In the genomic region with DNA sequence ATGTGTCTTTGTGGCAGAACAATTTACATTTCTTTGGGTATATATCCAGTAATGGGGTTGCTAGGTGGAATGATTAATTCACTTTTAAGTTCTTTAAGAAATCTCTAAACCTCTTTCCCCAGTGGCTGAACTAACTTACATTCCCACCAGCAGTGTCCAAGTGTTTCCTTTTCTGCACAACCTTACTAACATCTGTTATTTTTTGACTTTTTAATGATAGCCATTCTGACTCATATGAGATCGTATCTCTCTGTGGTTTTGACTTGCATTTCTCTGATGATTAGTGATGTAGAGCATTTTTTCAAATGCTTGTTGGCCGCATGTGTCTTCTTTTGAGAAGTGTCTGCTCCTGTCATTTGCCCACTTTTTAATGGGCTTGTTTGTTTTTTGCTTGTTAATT, we compare ENCODE assay signal across 9 cellular contexts. TPM values are rescaled to one million over a fixed set of nuclear protein-coding genes. Genes with fewer than 3 reads are reported as not detected.
A peak's percentile ranks its signal among the peaks of the same experiment; 100 is the strongest.
DNase-seq lines count a peak whose midpoint lies in the region; ATAC-seq and TF ChIP-seq lines count a peak whose summit lies in the region.
"Had no signal": no experiment of that assay in that cellular context is flagged by ENCODE, and none has a peak within 500 bp of the region (broad histone marks: within the 10 kb centered on the region; RNA-seq: fewer than 3 reads in every experiment).

No MANE protein-coding gene starts in this region.

- no peak for TF ChIP-seq EP300 in stomach (IDR thresholded peaks at IDR 0.05)

- H3K36me3 ChIP-seq in stomach (peaks cover 0 to 16% (median 1%) of the 10 kb centered on the region in 4 donors), psoas muscle (ENCODE audit: insufficient read depth in 1 of 2, low read depth in 1 of 2) (peaks cover 0 to 7% of the 10 kb centered on the region in 2 donors)

- peaks cover 0 to 8% (median 3%) of the 10 kb centered on the region in 4 donors for H3K9me3 ChIP-seq in stomach
- peaks cover 8% of the 10 kb centered on the region for H3K9me3 ChIP-seq in psoas muscle

- TF ChIP-seq CTCF in stomach (IDR thresholded peaks at IDR 0.05), result no peak
- TF ChIP-seq CTCF in psoas muscle (IDR thresholded peaks at IDR 0.05), result no peak

- no peak for TF ChIP-seq POLR2A in stomach (IDR thresholded peaks at IDR 0.05)

- no peaks in the 10 kb centered on the region for H3K4me1 ChIP-seq in stomach
- no peaks in the 10 kb centered on the region for H3K4me1 ChIP-seq in psoas muscle

- intact Hi-C loops in stomach (cut with DNase I; ENCODE audit: low total_unique reads), result no loop called here
- intact Hi-C loops in psoas muscle (cut with DNase I), result no loop called here

- WGBS in stomach, 5 donors, result 71 to 78% (median 76%) methylated on average over 2 of the region's 2 CpGs
- WGBS in psoas muscle, 3 donors, result 59 to 67% (median 62%) methylated on average over 2 of the region's 2 CpGs

- DNase-seq in RKO (ENCODE audit: low spot score) (peak; percentile 19), myocyte (ENCODE audit: low read depth) (peak; percentile 70), stomach (no peak), psoas muscle (no peak), GM19240 (ENCODE audit: insufficient read length, low spot score) (no peak), NCI-H446 treated with DMSO at 0.1 percent for 48 hours (lab: John Stamatoyannopoulos, UW) (no peak)

- H3K4me3 ChIP-seq in stomach (no peak overlapping the region), psoas muscle (no peak overlapping the region)

- H3K27me3 ChIP-seq in stomach, result no peaks in the 10 kb centered on the region
- H3K27me3 ChIP-seq in psoas muscle (ENCODE audit: insufficient read depth in 3 of 3, low read length in 2 of 3), result no peaks in the 10 kb centered on the region

- H3K27ac ChIP-seq in stomach (no peak overlapping the region), psoas muscle (no peak overlapping the region)

- ATAC-seq in GM18868 (IDR thresholded peaks at IDR 0.05; ENCODE audit: unreplicated experiment), result peak; percentile 86
- ATAC-seq in HG02870 (IDR thresholded peaks at IDR 0.05; ENCODE audit: unreplicated experiment), result peak; percentile 81
- ATAC-seq in psoas muscle, result no peak

RNA-seq across cellular contexts. Expression of gene PTH2R, which starts 43.1 kb away (rescaled TPM):
- total RNA-seq in myocyte, result not detected in 2 replicates
- not detected for polyA plus RNA-seq in myocyte (2012)
- total RNA-seq in stomach, result under 1 TPM in 1 of 5 donors, not detected in 4; 0.55 TPM
- under 1 TPM in 1 of 3 donors, not detected in 2; 0.05 TPM for polyA plus RNA-seq in stomach
- under 1 TPM in 1 of 4 donors, not detected in 3; 0.08 TPM for total RNA-seq in psoas muscle
- under 1 TPM in 1 of 3 donors, not detected in 2; 0.01 TPM for polyA plus RNA-seq in psoas muscle
- total RNA-seq: osteocyte had no signal

Comparison
In these comparisons a context has a peak if more than half of its experiments do, and no peak if none do; other contexts are left out.
1. ATAC-seq: peak in GM18868 (single experiment) and HG02870 (single experiment); none in psoas muscle (0 of 4).
2. DNase-seq: peak in RKO (single experiment) and myocyte (single experiment); none in stomach (single experiment), psoas muscle (0 of 2), GM19240 (single experiment) and NCI-H446 treated with DMSO at 0.1 percent for 48 hours (single experiment).